ENCODE assay signal across 8 cellular contexts in the genomic region with DNA sequence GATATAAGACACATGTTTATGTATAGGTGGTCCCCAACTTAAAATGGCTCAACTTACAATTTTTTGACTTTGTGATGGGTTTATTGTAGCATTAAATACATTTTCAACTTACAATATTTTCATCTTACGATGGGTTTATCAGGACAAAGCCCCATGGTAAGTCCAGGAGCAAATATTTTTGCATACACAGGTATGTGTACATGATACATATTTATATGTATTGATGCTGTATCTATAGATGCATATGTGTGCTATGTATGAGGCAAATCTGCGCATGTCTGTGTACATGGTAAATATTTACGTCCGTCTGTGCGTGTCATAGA. TPM values are rescaled to one million over a fixed set of nuclear protein-coding genes. Genes with fewer than 3 reads are reported as not detected.
A peak's percentile ranks its signal among the peaks of the same experiment; 100 is the strongest.
DNase-seq lines count a peak whose midpoint lies in the region; ATAC-seq, FAIRE-seq and TF ChIP-seq lines count a peak whose summit lies in the region.

No MANE protein-coding gene starts in this region.

- H4K8ac ChIP-seq in H1 (ENCODE audit: extremely low read depth, insufficient read depth, low read length) (peak overlapping the region; percentile 89), neuronal stem cell (ENCODE audit: low read depth, low read length) (peak overlapping the region; percentile 48)

- no peak overlapping the region for H3K56ac ChIP-seq in H1 (replicated peaks; ENCODE audit: insufficient read length, low read depth, low read length)

- H3K79me2 ChIP-seq in MM.1S (ENCODE audit: low read length) (peaks cover 43% of the 10 kb centered on the region), H1 (ENCODE audit: control insufficient read depth in 1 of 2, insufficient read depth in 2 of 2, low read length in 2 of 2) (peaks cover 34 to 38% of the 10 kb centered on the region in 2 experiments)

- H3K27me3 ChIP-seq in CD8-positive, alpha-beta T cell (ENCODE audit: insufficient read depth, low read length): no peaks in the 10 kb centered on the region
- H3K27me3 ChIP-seq in MM.1S (replicated peaks; ENCODE audit: insufficient read depth, low read length) (no peaks in the 10 kb centered on the region), H1 (replicated peaks in 1 of 4; ENCODE audit: control insufficient read depth in 3 of 4, extremely low read depth in 1 of 4, insufficient read depth in 3 of 4, low read length in 3 of 4) (no peaks in the 10 kb centered on the region), neuronal stem cell (ENCODE audit: control insufficient read depth in 3 of 3, insufficient read depth in 3 of 3, low read depth in 1 of 3, low read length in 3 of 3) (no peaks in the 10 kb centered on the region)

- H3K23ac ChIP-seq in H1 (ENCODE audit: insufficient read length) (no peak overlapping the region), neuronal stem cell (ENCODE audit: low read depth, low read length, poor library complexity) (peak overlapping the region; percentile 93)

- H3K9me2 ChIP-seq in MM.1S (replicated peaks; ENCODE audit: insufficient read depth, low read length): no peaks in the 10 kb centered on the region

- TF ChIP-seq RAD21 in H1 (IDR thresholded peaks at IDR 0.05 in 1 of 2, conservative IDR thresholded peaks at IDR 0.05 in 1 of 2; ENCODE audit: low read depth in 2 of 2, low read length in 2 of 2): no peak

- H3K36me3 ChIP-seq in CD8-positive, alpha-beta T cell (ENCODE audit: insufficient read depth, low read length): no peaks in the 10 kb centered on the region
- H3K36me3 ChIP-seq in MM.1S (replicated peaks; ENCODE audit: insufficient read depth, low read length): peaks cover 14% of the 10 kb centered on the region; the same call in 1 of the 2 replicates
- H3K36me3 ChIP-seq in H1 (ENCODE audit: control insufficient read depth in 2 of 4, insufficient read depth in 4 of 4, low read length in 3 of 4): peaks cover 2 to 19% (median 5%) of the 10 kb centered on the region in 4 experiments; a peak in 4 of 8 replicates
- H3K36me3 ChIP-seq in neuronal stem cell (replicated peaks in 1 of 2; ENCODE audit: control insufficient read depth in 2 of 2, insufficient read depth in 2 of 2, low read length in 2 of 2): peaks cover 16 to 29% of the 10 kb centered on the region in 2 donors

- peaks cover 8% of the 10 kb centered on the region for H3K23me2 ChIP-seq in H1 (ENCODE audit: low read depth, low read length)

- TF ChIP-seq CTCF in CD8-positive, alpha-beta T cell (IDR thresholded peaks at IDR 0.05): no peak
- TF ChIP-seq CTCF in MM.1S (IDR thresholded peaks at IDR 0.05; ENCODE audit: low read length) (no peak), H1 (IDR thresholded peaks at IDR 0.05; ENCODE audit: control extremely low read depth in 1 of 3, insufficient read depth in 1 of 3, low read depth in 1 of 3, low read length in 3 of 3) (no peak)

- H3K4ac ChIP-seq in H1 (replicated peaks; ENCODE audit: insufficient read length, low read depth, low read length) (no peak overlapping the region), neuronal stem cell (ENCODE audit: low read length) (no peak overlapping the region)

- H3K36me3 Mint-ChIP-seq in CD8-positive, alpha-beta T cell: peaks cover 24% of the 10 kb centered on the region

- H3K4me2 ChIP-seq in MM.1S (ENCODE audit: low read depth, low read length): peak overlapping the region; percentile 68
- peak overlapping the region; percentile 42 to 72 for H3K4me2 ChIP-seq in H1 (ENCODE audit: insufficient read depth in 1 of 2, low read depth in 2 of 2, low read length in 2 of 2)
- peak overlapping the region; percentile 69 for H3K4me2 ChIP-seq in neuronal stem cell (ENCODE audit: insufficient read depth, low read length, poor library complexity, severe bottlenecking)

- H2AFZ ChIP-seq in MM.1S (ENCODE audit: low read length) (peak overlapping the region; percentile 56), H1 (ENCODE audit: low read length) (no peak overlapping the region), neuronal stem cell (ENCODE audit: low read length) (peak overlapping the region; percentile 98)

- no peaks in the 10 kb centered on the region for H3K9me3 ChIP-seq in CD8-positive, alpha-beta T cell (ENCODE audit: low read length)
- H3K9me3 ChIP-seq in MM.1S (replicated peaks; ENCODE audit: insufficient read depth, low read length) (no peaks in the 10 kb centered on the region), H1 (ENCODE audit: insufficient read depth in 2 of 2, low read depth in 1 of 2, low read length in 1 of 2) (no peaks in the 10 kb centered on the region), neuronal stem cell (replicated peaks in 1 of 2; ENCODE audit: control insufficient read depth in 2 of 2, insufficient read depth in 1 of 2, low read depth in 1 of 2, low read length in 2 of 2) (no peaks in the 10 kb centered on the region)

- H2BK120ac ChIP-seq in H1 (replicated peaks; ENCODE audit: low read depth, low read length) (no peak overlapping the region), neuronal stem cell (ENCODE audit: low read depth, low read length) (no peak overlapping the region)

- no peak for ATAC-seq in CD8-positive, alpha-beta T cell
- no peak for ATAC-seq in GM21576 (IDR thresholded peaks at IDR 0.05; ENCODE audit: unreplicated experiment)

- H3K4me3 Mint-ChIP-seq in CD8-positive, alpha-beta T cell: peak overlapping the region; percentile 84

- peak overlapping the region; percentile 61 for H4K91ac ChIP-seq in H1 (replicated peaks; ENCODE audit: insufficient read length, low read length)
- H4K91ac ChIP-seq in neuronal stem cell (ENCODE audit: low read depth, low read length, poor library complexity): no peak overlapping the region

- no peak for DNase-seq in CD8-positive, alpha-beta T cell
- peak; percentile 23 for DNase-seq in MM.1S
- DNase-seq in H1 (ENCODE audit: low read depth in 1 of 2, low spot score in 2 of 2): no peak
- no peak for DNase-seq in neuronal stem cell (ENCODE audit: low spot score)
- no peak for DNase-seq in SKM-1 (lab: John Stamatoyannopoulos, UW; ENCODE audit: unreplicated experiment)
- no peak for DNase-seq in GM19239 (ENCODE audit: insufficient read length, low spot score)
- DNase-seq in COLO829 (ENCODE audit: low spot score): no peak

- H2BK12ac ChIP-seq in H1 (ENCODE audit: low read depth, low read length) (no peak overlapping the region), neuronal stem cell (ENCODE audit: low read length) (no peak overlapping the region)

- intact Hi-C loops in CD8-positive, alpha-beta T cell (cut with DNase I, micrococcal nuclease): loop anchor here (1.0 to 5.0 kb wide), 7 partner anchors 189 to 1564 kb away; a partner anchor contains a TSS

- TF ChIP-seq POLR2A in H1 (IDR thresholded peaks at IDR 0.05; ENCODE audit: control extremely low read depth in 1 of 2, low read depth in 2 of 2, low read length in 2 of 2): no peak

- CTCF ChIA-PET in CD8-positive, alpha-beta T cell (lab: Charles Lee): no interaction called here
- CTCF ChIA-PET in H1 (lab: Charles Lee; ENCODE audit: partially characterized antibody): no interaction called here

- POLR2A ChIA-PET in CD8-positive, alpha-beta T cell (lab: Charles Lee): interaction anchor here (0.6 to 1.1 kb wide), 2 partner anchors 245 to 1430 kb away, joined by 3 to 4 read pairs; no protein-coding TSS in a partner anchor
- POLR2A ChIA-PET in H1 (lab: Charles Lee; ENCODE audit: partially characterized antibody): interaction anchor here (0.7 to 1.2 kb wide), 2 partner anchors 10 to 107 kb away, joined by 3 read pairs; no protein-coding TSS in a partner anchor

- H3F3A ChIP-seq in MM.1S (ENCODE audit: insufficient read depth, low read length): peaks cover 5% of the 10 kb centered on the region; the same call in 1 of the 2 replicates

- H2BK20ac ChIP-seq in H1 (ENCODE audit: low read length): no peak overlapping the region

- H2BK15ac ChIP-seq in H1 (ENCODE audit: low read length) (no peak overlapping the region), neuronal stem cell (ENCODE audit: low read length) (no peak overlapping the region)

- H4K20me1 ChIP-seq in MM.1S (ENCODE audit: insufficient read depth, low read length) (peaks cover 11% of the 10 kb centered on the region), H1 (replicated peaks in 1 of 2; ENCODE audit: control insufficient read depth in 1 of 2, insufficient read depth in 2 of 2, low read length in 2 of 2) (peaks cover 13 to 24% of the 10 kb centered on the region in 2 experiments)

- peak overlapping the region; percentile 46 for H3K4me3 ChIP-seq in CD8-positive, alpha-beta T cell (ENCODE audit: low read depth, low read length)
- H3K4me3 ChIP-seq in MM.1S (ENCODE audit: low read length): peak overlapping the region; percentile 56
- H3K4me3 ChIP-seq in H1 (ENCODE audit: extremely low read depth in 1 of 4, insufficient read depth in 2 of 4, low read depth in 3 of 4, low read length in 4 of 4): peak overlapping the region; percentile 32 to 63 (median 36); a peak in 7 of 8 replicates
- H3K4me3 ChIP-seq in neuronal stem cell (ENCODE audit: low read length in 2 of 2): peak overlapping the region; percentile 69 to 78

- H2AK5ac ChIP-seq in H1 (ENCODE audit: low read depth, low read length) (no peak overlapping the region), neuronal stem cell (ENCODE audit: low read depth, low read length) (no peak overlapping the region)

- H3K9ac ChIP-seq in MM.1S (ENCODE audit: low read length) (peak overlapping the region; percentile 79), H1 (replicated peaks in 1 of 4; ENCODE audit: extremely low read depth in 1 of 4, low read depth in 3 of 4, low read length in 3 of 4) (peak overlapping the region in 2 of 4 experiments; percentile 64 to 65; a peak in 5 of 7 replicates), neuronal stem cell (ENCODE audit: low read depth, low read length, poor library complexity) (peak overlapping the region; percentile 91)

- H2BK5ac ChIP-seq in H1 (ENCODE audit: low read depth, low read length): 0 out of 2 replicates have a peak overlapping the region, but pooled peaks have one; percentile 6
- peak overlapping the region; percentile 66 for H2BK5ac ChIP-seq in neuronal stem cell (ENCODE audit: low read length)

- TF ChIP-seq EP300 in H1 (IDR thresholded peaks at IDR 0.05; ENCODE audit: borderline replicate concordance in 1 of 2, low read depth in 2 of 2, low read length in 2 of 2): no peak

- H3K14ac ChIP-seq in H1 (ENCODE audit: insufficient read length): no peak overlapping the region
- no peak overlapping the region for H3K14ac ChIP-seq in neuronal stem cell (ENCODE audit: low read length)

- FAIRE-seq in H1 (lab: Jason Lieb, UNC): no peak
- no peak for FAIRE-seq in GM19239 (lab: Jason Lieb, UNC)

- no peaks in the 10 kb centered on the region for H3K27me3 Mint-ChIP-seq in CD8-positive, alpha-beta T cell (ENCODE audit: low read depth)

- peak overlapping the region; percentile 76 for H3K27ac ChIP-seq in CD8-positive, alpha-beta T cell (ENCODE audit: low read depth, low read length)
- H3K27ac ChIP-seq in MM.1S (ENCODE audit: low read length): peak overlapping the region; percentile 92
- peak overlapping the region; percentile 71; the same call in 1 of the 2 replicates for H3K27ac ChIP-seq in H1 (ENCODE audit: low read depth, low read length)
- H3K27ac ChIP-seq in neuronal stem cell (replicated peaks; ENCODE audit: low read length): peak overlapping the region; percentile 86

- peaks cover 6% of the 10 kb centered on the region for H3K79me1 ChIP-seq in H1 (ENCODE audit: low read depth, low read length)
- peaks cover 19% of the 10 kb centered on the region for H3K79me1 ChIP-seq in neuronal stem cell (ENCODE audit: low read depth, low read length)

- peaks cover 36% of the 10 kb centered on the region for H3K4me1 Mint-ChIP-seq in CD8-positive, alpha-beta T cell (ENCODE audit: low read depth)

- WGBS in H1 (ENCODE audit: extremely low coverage in 1 of 2, insufficient coverage in 1 of 2, insufficient read length in 1 of 2, insufficient replicate concordance in 2 of 2, low coverage in 1 of 2, low lambda C conversion rate in 2 of 2, missing lambda C conversion rate in 1 of 2), 2 experiments: 45% methylated on average over 5 of the region's 5 CpGs; no CpG with 5 or more reads in 1 of the 2 experiments
- WGBS in neuronal stem cell (ENCODE audit: extremely low coverage in 2 of 2, insufficient read length in 2 of 2, insufficient replicate concordance in 1 of 2), 2 donors: no CpG with 5 or more reads among the region's 5 CpGs

- H3K4me1 ChIP-seq in CD8-positive, alpha-beta T cell (ENCODE audit: insufficient read depth, low read length): peaks cover 33% of the 10 kb centered on the region
- H3K4me1 ChIP-seq in MM.1S (ENCODE audit: low read length) (peaks cover 15% of the 10 kb centered on the region), H1 (replicated peaks in 1 of 4; ENCODE audit: control insufficient read depth in 3 of 4, insufficient read depth in 4 of 4, low read length in 3 of 4) (peaks cover 0 to 10% (median 8%) of the 10 kb centered on the region in 4 experiments; a peak in 6 of 7 replicates), neuronal stem cell (ENCODE audit: control insufficient read depth in 2 of 2, insufficient read depth in 1 of 2, low read depth in 1 of 2, low read length in 2 of 2) (peaks cover 6 to 9% of the 10 kb centered on the region in 2 donors)

- H3K18ac ChIP-seq in H1 (ENCODE audit: extremely low read depth, low read length) (no peak overlapping the region), neuronal stem cell (ENCODE audit: low read length) (peak overlapping the region; percentile 95)

- no peaks in the 10 kb centered on the region for H3K9me3 Mint-ChIP-seq in CD8-positive, alpha-beta T cell

- no peak overlapping the region for H4K5ac ChIP-seq in H1 (ENCODE audit: insufficient read length, low read depth, low read length)

- H3K27ac Mint-ChIP-seq in CD8-positive, alpha-beta T cell: peak overlapping the region; percentile 94

RNA-seq across cellular contexts. Expression of a gene that starts 0.7 kb away (rescaled TPM):
- 10 to 100 TPM; 25.3 to 28.8 TPM for total RNA-seq in CD8-positive, alpha-beta T cell
- 49.6 and 54.1 TPM in 2 replicates for total RNA-seq in H1 (2021; fragmentation: NEBNext Ultra II Directional; extraction: Animal tissue kit (Norgen Biotek cat#: 25700))
- polyA plus RNA-seq in H1 (2011; rRNA removed): 26.5 and 32.0 TPM in 2 replicates
- 33.5 TPM for polyA plus RNA-seq in H1 (2011; cell fraction: cytosol; rRNA removed)
- 24.1 TPM for polyA plus RNA-seq in H1 (2011; cell fraction: nucleus; rRNA removed)
- 27.1 to 31.9 TPM (median 29.9 TPM) in 4 replicates for polyA plus RNA-seq in H1 (2012, experiment 1 of 2)
- polyA plus RNA-seq in H1 (2012, experiment 2 of 2): 6.2 TPM
- polyA plus RNA-seq in H1 (2013, experiment 1 of 2): 28.9 TPM
- polyA plus RNA-seq in H1 (2013, experiment 2 of 2): 28.0 TPM
- 62.7 and 66.1 TPM in 2 replicates for polyA minus RNA-seq in H1 (2011; rRNA and poly(A)+ RNA removed)
- polyA minus RNA-seq in H1 (2011; cell fraction: cytosol; rRNA and poly(A)+ RNA removed): 38.2 TPM
- polyA minus RNA-seq in H1 (2011; cell fraction: nucleus; rRNA and poly(A)+ RNA removed): 61.8 TPM
- 24.4 TPM for polyA plus RNA-seq in neuronal stem cell (2013, experiment 1 of 2)
- polyA plus RNA-seq in neuronal stem cell (2013, experiment 2 of 2): 25.6 TPM
